In the genomic region with DNA sequence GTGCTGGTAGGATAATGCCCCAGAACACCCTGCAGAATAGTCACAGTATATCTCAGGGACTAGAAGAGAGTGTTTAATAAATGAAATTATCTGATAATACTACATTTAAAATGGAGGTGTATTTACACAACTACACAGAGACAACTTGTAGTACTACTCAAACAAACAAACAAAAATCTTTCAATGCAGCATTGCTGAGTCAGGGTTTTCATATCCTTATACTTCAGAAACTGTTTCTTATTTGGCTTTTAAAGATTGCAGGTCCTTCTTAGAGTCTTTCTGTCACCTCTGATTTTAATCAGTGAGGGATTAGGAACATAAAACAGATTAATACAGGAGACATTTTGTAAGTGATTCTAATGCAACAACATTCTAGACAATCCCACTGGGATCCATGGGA, we compare ENCODE assay signal across 19 cellular contexts. TPM values are rescaled to one million over a fixed set of nuclear protein-coding genes. Genes with fewer than 3 reads are reported as not detected.
A peak's percentile ranks its signal among the peaks of the same experiment; 100 is the strongest.
DNase-seq lines count a peak whose midpoint lies in the region; ATAC-seq, FAIRE-seq and TF ChIP-seq lines count a peak whose summit lies in the region.
"Had no signal": no experiment of that assay in that cellular context is flagged by ENCODE, and none has a peak within 500 bp of the region (broad histone marks: within the 10 kb centered on the region; RNA-seq: fewer than 3 reads in every experiment).

No MANE protein-coding gene starts in this region.

- no peaks in the 10 kb centered on the region for H3K36me3 ChIP-seq in HepG2 (replicated peaks in 1 of 2; ENCODE audit: control insufficient read depth in 1 of 2, insufficient read depth in 2 of 2, low read length in 2 of 2)
- H3K36me3 ChIP-seq in right lobe of liver = no peaks in the 10 kb centered on the region
- no peaks in the 10 kb centered on the region for H3K36me3 ChIP-seq in SK-N-MC (ENCODE audit: insufficient read depth, low read length)
- no peaks in the 10 kb centered on the region for H3K36me3 ChIP-seq in endodermal cell (ENCODE audit: control insufficient read depth, insufficient read depth, low read length)
- no peaks in the 10 kb centered on the region for H3K36me3 ChIP-seq in neuronal stem cell (replicated peaks in 1 of 2; ENCODE audit: control insufficient read depth in 2 of 2, insufficient read depth in 2 of 2, low read length in 2 of 2)

- CTCF ChIA-PET in HepG2 (lab: Yijun Ruan, JAX; ENCODE audit: low intra/inter-chr PET ratio, low total read pairs) = no interaction called here

- no peak overlapping the region for H3K14ac ChIP-seq in neuronal stem cell (ENCODE audit: low read length)

- H3K9ac ChIP-seq in HepG2 (ENCODE audit: insufficient read depth, low read depth, low read length) = no peak overlapping the region
- H3K9ac ChIP-seq in SK-N-MC (ENCODE audit: insufficient read length) = no peak overlapping the region
- H3K9ac ChIP-seq in endodermal cell (ENCODE audit: extremely low read depth, low read length, poor library complexity, severe bottlenecking) = no peak overlapping the region
- H3K9ac ChIP-seq in neuronal stem cell (ENCODE audit: low read depth, low read length, poor library complexity) = no peak overlapping the region
- H3K9ac ChIP-seq: BLaER1, GM23248 had no signal

- H4K91ac ChIP-seq in neuronal stem cell (ENCODE audit: low read depth, low read length, poor library complexity) = no peak overlapping the region

- no peaks in the 10 kb centered on the region for H4K20me1 ChIP-seq in HepG2 (ENCODE audit: insufficient read depth, low read length)

- TF ChIP-seq EP300 in HepG2 (IDR thresholded peaks at IDR 0.05; ENCODE audit: low read depth in 2 of 2, low read length in 2 of 2) (no peak), HepG2 (CRISPR knock-in tag; IDR thresholded peaks at IDR 0.05; ENCODE audit: borderline replicate concordance) (no peak)

- POLR2A ChIA-PET in HepG2 (lab: Yijun Ruan, JAX) = no interaction called here

- H3K18ac ChIP-seq in neuronal stem cell (ENCODE audit: low read length) = no peak overlapping the region

- in situ Hi-C loops in HepG2 (cut with HindIII; ENCODE audit: extremely low pct_ligation_motif_present, low pct_unique_long_range_greater_than_20kb) = no loop called here

- H3K4me3 ChIP-seq in HepG2 (replicated peaks in 1 of 3; ENCODE audit: insufficient read depth in 1 of 3, low read depth in 2 of 3, low read length in 3 of 3) = no peak overlapping the region
- no peak overlapping the region for H3K4me3 ChIP-seq in right lobe of liver
- H3K4me3 ChIP-seq in SK-N-MC = no peak overlapping the region
- no peak overlapping the region for H3K4me3 ChIP-seq in endodermal cell (ENCODE audit: low read length)
- H3K4me3 ChIP-seq in neuronal stem cell (ENCODE audit: low read length in 2 of 2) = no peak overlapping the region
- H3K4me3 ChIP-seq: BLaER1, GM12878, GM23248 had no signal

- H3K9me3 ChIP-seq in HepG2 (ENCODE audit: low read length) (no peaks in the 10 kb centered on the region), right lobe of liver (no peaks in the 10 kb centered on the region), SK-N-MC (ENCODE audit: low read depth, low read length) (no peaks in the 10 kb centered on the region), endodermal cell (ENCODE audit: control insufficient read depth, low read length) (no peaks in the 10 kb centered on the region), neuronal stem cell (replicated peaks in 1 of 2; ENCODE audit: control insufficient read depth in 2 of 2, insufficient read depth in 1 of 2, low read depth in 1 of 2, low read length in 2 of 2) (no peaks in the 10 kb centered on the region)
- H3K9me3 ChIP-seq: BLaER1 had no signal

- H2BK120ac ChIP-seq in neuronal stem cell (ENCODE audit: low read depth, low read length) = no peak overlapping the region

- peaks cover 11% of the 10 kb centered on the region for H3K4me1 Mint-ChIP-seq in endodermal cell
- H3K4me1 Mint-ChIP-seq in activated T-cell treated with anti-CD3 and anti-CD28 coated beads, Interleukin-2, amount 50 U/mL, for 4 hours (ENCODE audit: low read depth) = no peaks in the 10 kb centered on the region
- H3K4me1 Mint-ChIP-seq: CD14-positive monocyte; CD4-positive, alpha-beta memory T cell had no signal

- TF ChIP-seq POLR2A in HepG2 (IDR thresholded peaks at IDR 0.05; ENCODE audit: insufficient read depth in 1 of 2, low read depth in 2 of 2, low read length in 2 of 2) = no peak
- no peak for TF ChIP-seq POLR2A in right lobe of liver (IDR thresholded peaks at IDR 0.05)

- no peak overlapping the region for H3K23ac ChIP-seq in neuronal stem cell (ENCODE audit: low read depth, low read length, poor library complexity)

- DNase-seq in HepG2 (ENCODE audit: low spot score) (no peak), right lobe of liver (no peak), SK-N-MC (ENCODE audit: low read depth, low spot score) (no peak), endodermal cell (no peak), neuronal stem cell (ENCODE audit: low spot score) (no peak), SW 1271 (lab: John Stamatoyannopoulos, UW) (no peak), COR-L47 (lab: John Stamatoyannopoulos, UW) (no peak)
- DNase-seq in activated T-cell treated with anti-CD3 and anti-CD28 coated beads, Interleukin-2, amount 50 U/mL, for 4 hours = no peak
- DNase-seq: Calu3; CD4-positive, alpha-beta memory T cell; DMS79 treated with DMSO at 0.1 percent for 48 hours; GM23248; H7; KBM-7 had no signal

- H3K4me1 ChIP-seq in HepG2 (ENCODE audit: insufficient read depth, low read length) (no peaks in the 10 kb centered on the region), right lobe of liver (no peaks in the 10 kb centered on the region), endodermal cell (ENCODE audit: control insufficient read depth, insufficient read depth, low read length) (no peaks in the 10 kb centered on the region), neuronal stem cell (ENCODE audit: control insufficient read depth in 2 of 2, insufficient read depth in 1 of 2, low read depth in 1 of 2, low read length in 2 of 2) (peaks cover 0 to 6% of the 10 kb centered on the region in 2 donors)

- ATAC-seq in HepG2 (no peak), right lobe of liver (no peak)
- ATAC-seq in activated T-cell treated with anti-CD3 and anti-CD28 coated beads, Interleukin-2, amount 50 U/mL, for 4 hours = no peak
- ATAC-seq: GM12878 had no signal

- H2BK12ac ChIP-seq in neuronal stem cell (ENCODE audit: low read length) = no peak overlapping the region

- no peaks in the 10 kb centered on the region for H3K36me3 Mint-ChIP-seq in endodermal cell (ENCODE audit: low read depth)
- H3K36me3 Mint-ChIP-seq in activated T-cell treated with anti-CD3 and anti-CD28 coated beads, Interleukin-2, amount 50 U/mL, for 4 hours (ENCODE audit: insufficient read depth) = no peaks in the 10 kb centered on the region
- H3K36me3 Mint-ChIP-seq: CD14-positive monocyte; CD4-positive, alpha-beta memory T cell had no signal

- no peak for FAIRE-seq in HepG2 (lab: Jason Lieb, UNC)
- FAIRE-seq: GM12878, HTR-8/SVneo had no signal

- H3K79me2 ChIP-seq in HepG2 (ENCODE audit: insufficient read depth, low read length) = no peaks in the 10 kb centered on the region

- H3K27ac Mint-ChIP-seq in endodermal cell = no peak overlapping the region
- H3K27ac Mint-ChIP-seq: CD14-positive monocyte; CD4-positive, alpha-beta memory T cell had no signal

- H3K27ac ChIP-seq in HepG2 (ENCODE audit: extremely low read length, insufficient read depth, low read length) = no peak overlapping the region
- no peak overlapping the region for H3K27ac ChIP-seq in right lobe of liver
- H3K27ac ChIP-seq in SK-N-MC = peak overlapping the region; percentile 48; the same call in 1 of the 2 replicates
- H3K27ac ChIP-seq in endodermal cell (ENCODE audit: low read depth, low read length) = peak overlapping the region; percentile 72
- no peak overlapping the region for H3K27ac ChIP-seq in neuronal stem cell (replicated peaks; ENCODE audit: low read length)
- H3K27ac ChIP-seq: 22Rv1, BLaER1, GM23248 had no signal

- no peak overlapping the region for H4K8ac ChIP-seq in neuronal stem cell (ENCODE audit: low read depth, low read length)

- H3K4me2 ChIP-seq in HepG2 (ENCODE audit: low read depth, low read length) (no peak overlapping the region), neuronal stem cell (ENCODE audit: insufficient read depth, low read length, poor library complexity, severe bottlenecking) (no peak overlapping the region)
- H3K4me2 ChIP-seq: BLaER1 had no signal

- H3K27me3 ChIP-seq in HepG2 (ENCODE audit: control insufficient read depth in 1 of 2, insufficient read depth in 2 of 2, low read length in 2 of 2) (no peaks in the 10 kb centered on the region), right lobe of liver (no peaks in the 10 kb centered on the region), endodermal cell (ENCODE audit: control insufficient read depth, insufficient read depth, low read length, poor library complexity, severe bottlenecking) (no peaks in the 10 kb centered on the region), neuronal stem cell (ENCODE audit: control insufficient read depth in 3 of 3, insufficient read depth in 3 of 3, low read depth in 1 of 3, low read length in 3 of 3) (no peaks in the 10 kb centered on the region)
- H3K27me3 ChIP-seq: BLaER1 had no signal

- H3K9me3 Mint-ChIP-seq in endodermal cell = no peaks in the 10 kb centered on the region
- H3K9me3 Mint-ChIP-seq in activated T-cell treated with anti-CD3 and anti-CD28 coated beads, Interleukin-2, amount 50 U/mL, for 4 hours = no peaks in the 10 kb centered on the region

- H2BK15ac ChIP-seq in neuronal stem cell (ENCODE audit: low read length) = no peak overlapping the region

- no peak overlapping the region for H2AK5ac ChIP-seq in neuronal stem cell (ENCODE audit: low read depth, low read length)

- TF ChIP-seq CTCF in HepG2 (CRISPR knock-in tag; IDR thresholded peaks at IDR 0.05) (no peak), right lobe of liver (IDR thresholded peaks at IDR 0.05) (no peak), endodermal cell (conservative IDR thresholded peaks at IDR 0.05) (no peak)

- no TSS peak for BruUV-seq in HepG2 (replicated peaks; lab: Mats Ljungman, UMichigan)

- H2BK5ac ChIP-seq in neuronal stem cell (ENCODE audit: low read length) = no peak overlapping the region

- H2AFZ ChIP-seq in HepG2 (ENCODE audit: low read length) = no peak overlapping the region
- H2AFZ ChIP-seq in neuronal stem cell (ENCODE audit: low read length) = peak overlapping the region; percentile 11
- H2AFZ ChIP-seq: GM23248 had no signal

- no peaks in the 10 kb centered on the region for H3K27me3 Mint-ChIP-seq in endodermal cell (ENCODE audit: insufficient read depth)
- no peaks in the 10 kb centered on the region for H3K27me3 Mint-ChIP-seq in activated T-cell treated with anti-CD3 and anti-CD28 coated beads, Interleukin-2, amount 50 U/mL, for 4 hours (ENCODE audit: low read depth)
- H3K27me3 Mint-ChIP-seq: CD4-positive, alpha-beta memory T cell had no signal

- no peak overlapping the region for H3K4ac ChIP-seq in neuronal stem cell (ENCODE audit: low read length)

- no peak for TF ChIP-seq RAD21 in HepG2 (CRISPR knock-in tag; IDR thresholded peaks at IDR 0.05)

- no peaks in the 10 kb centered on the region for H3K79me1 ChIP-seq in neuronal stem cell (ENCODE audit: low read depth, low read length)

- no peak overlapping the region for H3K4me3 Mint-ChIP-seq in endodermal cell
- no peak overlapping the region for H3K4me3 Mint-ChIP-seq in activated T-cell treated with anti-CD3 and anti-CD28 coated beads, Interleukin-2, amount 50 U/mL, for 4 hours
- H3K4me3 Mint-ChIP-seq: CD14-positive monocyte; CD4-positive, alpha-beta memory T cell had no signal

- intact Hi-C loops in HepG2 (cut with micrococcal nuclease; ENCODE audit: unreplicated experiment) = no loop called here
- intact Hi-C loops in right lobe of liver (cut with DNase I) = no loop called here

RNA-seq across cellular contexts. Expression of gene EPHA3, which starts 57.4 kb away (rescaled TPM):
- not detected in 2 replicates for total RNA-seq in HepG2 (2016; rRNA removed; fragmentation: Illumina TruSeq; extraction: Trizol)
- not detected in 2 replicates for total RNA-seq in HepG2 (2016; cell fraction: cytosol; rRNA removed; fragmentation: Illumina TruSeq; extraction: Trizol; ENCODE audit: low read depth)
- not detected in 2 replicates for total RNA-seq in HepG2 (2016; cell fraction: insoluble cytoplasmic fraction; rRNA removed; fragmentation: Illumina TruSeq; extraction: Trizol)
- not detected in 2 replicates for total RNA-seq in HepG2 (2016; cell fraction: membrane; rRNA removed; fragmentation: Illumina TruSeq; extraction: Trizol)
- not detected in 2 replicates for total RNA-seq in HepG2 (2016; cell fraction: nucleus; rRNA removed; fragmentation: Illumina TruSeq; extraction: Trizol)
- 0.01 TPM in 1 of 2 replicates, not detected in the other for polyA plus RNA-seq in HepG2 (2011; rRNA removed)
- 0.01 and 0.03 TPM in 2 replicates for polyA plus RNA-seq in HepG2 (2011; cell fraction: cytosol; rRNA removed)
- not detected in 2 replicates for polyA plus RNA-seq in HepG2 (2011; cell fraction: nucleus; rRNA removed)
- polyA plus RNA-seq in HepG2 (2012) = 0.03 and 0.07 TPM in 2 replicates
- polyA plus RNA-seq in HepG2 (2016; cell fraction: cytosol; fragmentation: Illumina TruSeq; extraction: Trizol; ENCODE audit: low read depth) = not detected in 2 replicates
- polyA plus RNA-seq in HepG2 (2016; cell fraction: insoluble cytoplasmic fraction; fragmentation: Illumina TruSeq; extraction: Trizol; ENCODE audit: low read depth) = not detected in 2 replicates
- polyA plus RNA-seq in HepG2 (2016; cell fraction: membrane; fragmentation: Illumina TruSeq; extraction: Trizol; ENCODE audit: low read depth) = not detected in 2 replicates
- not detected in 2 replicates for polyA plus RNA-seq in HepG2 (2016; cell fraction: nucleus; fragmentation: Illumina TruSeq; extraction: Trizol; ENCODE audit: insufficient read depth, low read depth)
- polyA minus RNA-seq in HepG2 (2011; rRNA and poly(A)+ RNA removed; ENCODE audit: low replicate concordance) = not detected in 2 replicates
- not detected in 2 replicates for polyA minus RNA-seq in HepG2 (2011; cell fraction: cytosol; rRNA and poly(A)+ RNA removed)
- not detected in 2 replicates for polyA minus RNA-seq in HepG2 (2011; cell fraction: nucleus; rRNA and poly(A)+ RNA removed)
- total RNA-seq in right lobe of liver = 1 to 10 TPM in 5 of 6 experiments, under 1 TPM in 1; 0.95 to 2.9 (median 1.5) TPM
- total RNA-seq in endodermal cell = under 1 TPM; 0.15 to 0.18 TPM
- polyA plus RNA-seq in endodermal cell (2013, experiment 1 of 2) = 51.4 TPM
- polyA plus RNA-seq in endodermal cell (2013, experiment 2 of 2) = 42.7 TPM
- polyA plus RNA-seq in neuronal stem cell (2013, experiment 1 of 2) = 0.53 TPM
- 0.62 TPM for polyA plus RNA-seq in neuronal stem cell (2013, experiment 2 of 2)
- not detected for total RNA-seq in activated T-cell treated with anti-CD3 and anti-CD28 coated beads, Interleukin-2, amount 50 U/mL, for 4 hours
- total RNA-seq: CD4-positive, alpha-beta memory T cell had no signal
- polyA plus RNA-seq: CD14-positive monocyte; CD4-positive, alpha-beta memory T cell had no signal

Comparison
In these comparisons a context has a peak if more than half of its experiments do, and no peak if none do; other contexts are left out.
1. H3K27ac ChIP-seq: peak in SK-N-MC (single experiment) and endodermal cell (single experiment); none in HepG2 (single experiment), right lobe of liver (0 of 3) and neuronal stem cell (single experiment).